In the genomic region with DNA sequence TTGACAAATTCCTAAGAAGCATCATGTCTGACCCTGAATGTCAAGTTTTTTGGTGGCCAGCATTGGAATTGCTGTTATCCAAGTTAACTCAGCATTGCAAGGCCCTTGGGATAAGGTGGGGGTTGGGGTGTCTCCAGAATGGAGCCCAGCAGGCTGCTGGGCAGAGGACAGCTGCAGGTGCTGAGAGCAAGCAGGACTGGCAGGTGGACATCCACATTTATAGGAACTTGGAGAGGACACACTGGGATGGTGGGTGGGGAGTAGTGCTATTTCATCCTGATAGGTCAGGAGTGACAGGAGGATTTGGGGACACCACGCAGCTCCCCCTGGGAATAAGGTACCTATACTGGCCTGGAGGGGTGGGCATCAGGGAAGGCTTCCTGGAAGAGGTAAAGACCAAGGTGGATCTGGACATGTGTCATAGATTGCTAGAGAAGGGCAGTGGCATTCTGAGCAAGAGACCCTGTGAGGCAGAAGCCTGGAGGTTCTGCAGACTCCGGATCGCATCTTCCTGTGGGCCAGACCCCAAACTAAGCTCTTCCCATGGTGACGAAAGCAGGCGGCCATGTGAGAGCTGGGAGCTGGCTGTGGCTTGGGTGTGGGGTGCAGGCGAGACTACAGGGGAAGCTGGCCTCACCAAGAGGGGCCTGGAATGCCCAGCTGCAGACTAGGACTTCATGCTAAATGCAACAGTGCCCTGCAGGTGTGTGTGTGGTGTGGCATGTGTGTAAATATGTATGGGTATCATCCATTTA, we compare ENCODE assay signal across 18 cellular contexts.
DNase-seq lines count a peak whose midpoint lies in the region; ATAC-seq and TF ChIP-seq lines count a peak whose summit lies in the region.
"Had no signal": no experiment of that assay in that cellular context is flagged by ENCODE, and none has a peak within 500 bp of the region (broad histone marks: within the 10 kb centered on the region; RNA-seq: fewer than 3 reads in every experiment).

No MANE protein-coding gene starts in this region.

- 85 to 99% methylated on average over 6 of the region's 6 CpGs for WGBS in body of pancreas, 2 donors

- H3K4me3 Mint-ChIP-seq in nephron progenitor cell = no peak overlapping the region
- H3K4me3 Mint-ChIP-seq in stimulated activated effector memory CD8-positive, alpha-beta T cell treated with anti-CD3 and anti-CD28 coated beads, Interleukin-12 subunit alpha, Interleukin-12 subunit beta, amount 100 ng/mL, for 72 hours = no peak overlapping the region
- H3K4me3 Mint-ChIP-seq: CD4-positive, alpha-beta T cell; IgD-negative memory B cell had no signal

- no peak overlapping the region for H3K4me3 ChIP-seq in body of pancreas
- H3K4me3 ChIP-seq: PC-9, SJSA1 had no signal

- H3K27me3 Mint-ChIP-seq in nephron progenitor cell (ENCODE audit: low read depth, poor library complexity) = peaks cover 3% of the 10 kb centered on the region
- H3K27me3 Mint-ChIP-seq: CD4-positive, alpha-beta T cell; IgD-negative memory B cell had no signal

- H3K4me1 ChIP-seq in body of pancreas = peaks cover 59% of the 10 kb centered on the region

- no peak for TF ChIP-seq POLR2A in body of pancreas (IDR thresholded peaks at IDR 0.05)

- no peaks in the 10 kb centered on the region for H3K36me3 ChIP-seq in body of pancreas (replicated peaks in 1 of 2; ENCODE audit: insufficient read depth in 1 of 2, low read depth in 2 of 2)
- H3K36me3 ChIP-seq: BE2C, SJSA1 had no signal

- DNase-seq in LHCN-M2 (ENCODE audit: low read depth) = peak; percentile 27
- DNase-seq in body of pancreas = no peak
- DNase-seq in nephron progenitor cell = no peak
- no peak for DNase-seq in stimulated activated effector memory CD8-positive, alpha-beta T cell treated with anti-CD3 and anti-CD28 coated beads, Interleukin-12 subunit alpha, Interleukin-12 subunit beta, amount 100 ng/mL, for 72 hours (ENCODE audit: low spot score in 2 of 2)
- DNase-seq in kidney tubule cell (ENCODE audit: low spot score) = no peak
- DNase-seq in GM13977 (ENCODE audit: low spot score) = no peak
- DNase-seq in NCI-H510A treated with DMSO at 0.1 percent for 48 hours (lab: John Stamatoyannopoulos, UW) = no peak
- DNase-seq: BE2C; Calu3; CD4-positive, alpha-beta T cell; Kasumi-1; NCI-H1105; NCI-H1694 treated with DMSO at 0.1 percent for 48 hours; NCI-H2107; PC-9 had no signal

- H3K27ac Mint-ChIP-seq in nephron progenitor cell = peak overlapping the region; percentile 47
- peak overlapping the region; percentile 5 for H3K27ac Mint-ChIP-seq in stimulated activated effector memory CD8-positive, alpha-beta T cell treated with anti-CD3 and anti-CD28 coated beads, Interleukin-12 subunit alpha, Interleukin-12 subunit beta, amount 100 ng/mL, for 72 hours
- H3K27ac Mint-ChIP-seq: CD4-positive, alpha-beta T cell; IgD-negative memory B cell had no signal

- intact Hi-C loops in body of pancreas (cut with DNase I) = no loop called here

- H3K27me3 ChIP-seq in body of pancreas = no peaks in the 10 kb centered on the region
- H3K27me3 ChIP-seq: BE2C, SJSA1 had no signal

- no peak for TF ChIP-seq CTCF in body of pancreas (IDR thresholded peaks at IDR 0.05)
- no peak for TF ChIP-seq CTCF in nephron progenitor cell (IDR thresholded peaks at IDR 0.05)
- no peak for TF ChIP-seq CTCF in GM13977 (IDR thresholded peaks at IDR 0.05; ENCODE audit: extremely low read depth, insufficient read depth, missing control alignments)

- H3K9me3 Mint-ChIP-seq in nephron progenitor cell = no peaks in the 10 kb centered on the region
- no peaks in the 10 kb centered on the region for H3K9me3 Mint-ChIP-seq in stimulated activated effector memory CD8-positive, alpha-beta T cell treated with anti-CD3 and anti-CD28 coated beads, Interleukin-12 subunit alpha, Interleukin-12 subunit beta, amount 100 ng/mL, for 72 hours
- H3K9me3 Mint-ChIP-seq: CD4-positive, alpha-beta T cell; IgD-negative memory B cell had no signal

- no peaks in the 10 kb centered on the region for H3K36me3 Mint-ChIP-seq in nephron progenitor cell (ENCODE audit: low read depth)
- no peaks in the 10 kb centered on the region for H3K36me3 Mint-ChIP-seq in stimulated activated effector memory CD8-positive, alpha-beta T cell treated with anti-CD3 and anti-CD28 coated beads, Interleukin-12 subunit alpha, Interleukin-12 subunit beta, amount 100 ng/mL, for 72 hours
- H3K36me3 Mint-ChIP-seq: IgD-negative memory B cell had no signal

- in situ Hi-C loops in GM13977 (cut with MboI; ENCODE audit: low pct_unique_long_range_greater_than_20kb, low sequenced_read_pairs, unreplicated experiment) = no loop called here

- H3K27ac ChIP-seq in body of pancreas = peak overlapping the region; percentile 50 to 90 (median 84)
- H3K27ac ChIP-seq: PC-9, SJSA1 had no signal

- ATAC-seq in body of pancreas = no peak
- no peak for ATAC-seq in stimulated activated effector memory CD8-positive, alpha-beta T cell treated with anti-CD3 and anti-CD28 coated beads, Interleukin-12 subunit alpha, Interleukin-12 subunit beta, amount 100 ng/mL, for 72 hours
- ATAC-seq: HCT116 had no signal

- peaks cover 44% of the 10 kb centered on the region for H3K4me1 Mint-ChIP-seq in nephron progenitor cell
- peaks cover 24% of the 10 kb centered on the region for H3K4me1 Mint-ChIP-seq in stimulated activated effector memory CD8-positive, alpha-beta T cell treated with anti-CD3 and anti-CD28 coated beads, Interleukin-12 subunit alpha, Interleukin-12 subunit beta, amount 100 ng/mL, for 72 hours

- H3K9me3 ChIP-seq in body of pancreas = no peaks in the 10 kb centered on the region
- H3K9me3 ChIP-seq: BE2C, SJSA1 had no signal
